ENCODE assay signal across 1 cellular context in genomic region chr5:136226401-136226800, GRCh38.
TF ChIP-seq lines count a peak whose summit lies in the region.

No MANE protein-coding gene starts in this region.

TF ChIP-seq in H1, 55 proteins besides CTCF, POLR2A, EP300 and RAD21 (continued from another document):
- no peak for TF ChIP-seq TBP (IDR thresholded peaks at IDR 0.05; ENCODE audit: low read depth, low read length)
- no peak for TF ChIP-seq SP2 (IDR thresholded peaks at IDR 0.05; ENCODE audit: low read length)
- TF ChIP-seq SAP30 (IDR thresholded peaks at IDR 0.05; ENCODE audit: insufficient read depth, insufficient replicate concordance, low read length): no peak
- TF ChIP-seq YY1 (IDR thresholded peaks at IDR 0.05; ENCODE audit: low read depth, low read length): no peak
- TF ChIP-seq CHD7 (IDR thresholded peaks at IDR 0.05; ENCODE audit: insufficient replicate concordance, low read length): no peak
- TF ChIP-seq, protein P1, sequence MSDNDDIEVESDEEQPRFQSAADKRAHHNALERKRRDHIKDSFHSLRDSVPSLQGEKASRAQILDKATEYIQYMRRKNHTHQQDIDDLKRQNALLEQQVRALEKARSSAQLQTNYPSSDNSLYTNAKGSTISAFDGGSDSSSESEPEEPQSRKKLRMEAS (IDR thresholded peaks at IDR 0.05): no peak
- no peak for TF ChIP-seq RFX5 (IDR thresholded peaks at IDR 0.05; ENCODE audit: borderline replicate concordance, low read depth, low read length)
- no peak for TF ChIP-seq SP1 (IDR thresholded peaks at IDR 0.05; ENCODE audit: low read depth, low read length)
- no peak for TF ChIP-seq USF2 (IDR thresholded peaks at IDR 0.05; ENCODE audit: low read length)
- no peak for TF ChIP-seq BACH1 (IDR thresholded peaks at IDR 0.05; ENCODE audit: low read length)
- TF ChIP-seq ATF2 (IDR thresholded peaks at IDR 0.05; ENCODE audit: low read length): no peak
- TF ChIP-seq TCF12 (IDR thresholded peaks at IDR 0.05; ENCODE audit: low read depth, low read length): no peak
- TF ChIP-seq CTBP2 (IDR thresholded peaks at IDR 0.05; ENCODE audit: borderline replicate concordance, insufficient read depth, insufficient read length, low read length): no peak
- no peak for TF ChIP-seq HDAC6 (IDR thresholded peaks at IDR 0.05; ENCODE audit: low read depth, low read length)
TF ChIP-seq in H1: peak in this region for 0.
